ENCODE assay signal across 19 cellular contexts in the genomic region with DNA sequence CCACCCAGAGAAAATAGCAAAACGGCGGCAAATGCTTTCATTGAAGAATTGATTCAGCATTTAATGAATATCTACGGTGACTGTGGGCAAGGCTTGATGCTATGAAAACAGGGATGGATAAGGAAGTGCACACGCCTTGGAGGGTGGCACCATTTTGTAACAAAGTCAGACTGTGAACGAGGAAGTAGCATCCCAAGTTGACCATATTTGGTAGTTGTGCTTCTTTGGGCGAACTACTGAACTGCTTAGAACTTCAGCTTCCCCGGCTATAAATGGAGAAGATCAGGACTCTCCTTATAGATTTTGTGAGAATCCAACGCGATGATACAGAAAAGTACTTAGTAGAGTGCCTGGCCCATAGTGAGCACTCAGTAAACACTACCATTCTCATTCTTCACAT.
DNase-seq lines count a peak whose midpoint lies in the region; ATAC-seq and TF ChIP-seq lines count a peak whose summit lies in the region.
"Had no signal": no experiment of that assay in that cellular context is flagged by ENCODE, and none has a peak within 500 bp of the region (broad histone marks: within the 10 kb centered on the region; RNA-seq: fewer than 3 reads in every experiment).

No MANE protein-coding gene starts in this region.

- H3K36me3 Mint-ChIP-seq in GM23338 (ENCODE audit: low read depth): no peaks in the 10 kb centered on the region
- H3K36me3 Mint-ChIP-seq in T-helper 17 cell (ENCODE audit: low read depth): no peaks in the 10 kb centered on the region
- H3K36me3 Mint-ChIP-seq: CD4-positive, CD25-positive, alpha-beta regulatory T cell; CD8-positive, alpha-beta memory T cell had no signal

- H3K4me3 Mint-ChIP-seq in GM23338: no peak overlapping the region
- H3K4me3 Mint-ChIP-seq in T-helper 17 cell: no peak overlapping the region
- H3K4me3 Mint-ChIP-seq: B cell; CD4-positive, CD25-positive, alpha-beta regulatory T cell had no signal

- no peak for TF ChIP-seq CTCF in GM23338 (conservative IDR thresholded peaks at IDR 0.05; ENCODE audit: low read depth in 2 of 2)

- H3K4me3 ChIP-seq in GM23338: no peak overlapping the region
- H3K4me3 ChIP-seq: BLaER1 treated with 17β-estradiol and CSF1 and Interleukin-3, amounts not matched to agents 10 nM and 100 nM; GM12878; HAP-1; K562 had no signal

- H3K27ac Mint-ChIP-seq in GM23338: no peak overlapping the region
- peak overlapping the region; percentile 86 for H3K27ac Mint-ChIP-seq in T-helper 17 cell
- H3K27ac Mint-ChIP-seq: B cell had no signal

- H3K4me1 ChIP-seq in GM23338 (ENCODE audit: insufficient read depth): peaks cover 38% of the 10 kb centered on the region
- H3K4me1 ChIP-seq: HAP-1 had no signal

- H3K9me3 Mint-ChIP-seq in GM23338: no peaks in the 10 kb centered on the region
- H3K9me3 Mint-ChIP-seq: CD8-positive, alpha-beta memory T cell had no signal

- DNase-seq in GM23338 (ENCODE audit: low spot score) (no peak), T-helper 17 cell (no peak), inferior parietal cortex (ENCODE audit: extremely low spot score) (no peak)
- DNase-seq: CD4-positive, CD25-positive, alpha-beta regulatory T cell; CD8-positive, alpha-beta memory T cell; COR-L47; DMS 273 treated with DMSO at 0.1 percent for 48 hours; EL; GOT3; IMR-90 had no signal

- ATAC-seq in GM23338: no peak
- no peak for ATAC-seq in T-helper 17 cell
- peak; percentile 48 for ATAC-seq in esophagus mucosa
- ATAC-seq in GM18858 (IDR thresholded peaks at IDR 0.05; ENCODE audit: unreplicated experiment): no peak
- ATAC-seq in HG03439 (IDR thresholded peaks at IDR 0.05; ENCODE audit: unreplicated experiment): no peak
- ATAC-seq: GM12878, K562 had no signal

- H2AFZ ChIP-seq in GM23338: peak overlapping the region; percentile 47

- H3K36me3 ChIP-seq in GM23338 (ENCODE audit: insufficient read depth): no peaks in the 10 kb centered on the region
- H3K36me3 ChIP-seq: BLaER1 treated with 17β-estradiol and CSF1 and Interleukin-3, amounts not matched to agents 10 nM and 100 nM; HAP-1 had no signal

- peaks cover 10% of the 10 kb centered on the region; the same call in 1 of the 2 replicates for H3K9me2 ChIP-seq in GM23338 (ENCODE audit: insufficient read depth)

- peaks cover 12% of the 10 kb centered on the region; the same call in 1 of the 2 replicates for H3F3A ChIP-seq in GM23338 (replicated peaks; ENCODE audit: low read depth)

- H3K4me1 Mint-ChIP-seq in GM23338 (peaks cover 47% of the 10 kb centered on the region), T-helper 17 cell (peaks cover 16% of the 10 kb centered on the region)
- H3K4me1 Mint-ChIP-seq: B cell had no signal

- H3K4me2 ChIP-seq in GM23338: no peak overlapping the region

- no peaks in the 10 kb centered on the region for H4K20me1 ChIP-seq in GM23338 (replicated peaks; ENCODE audit: insufficient read depth)
- H4K20me1 ChIP-seq: BLaER1 treated with 17β-estradiol and CSF1 and Interleukin-3, amounts not matched to agents 10 nM and 100 nM had no signal

- peaks cover 22% of the 10 kb centered on the region for H3K27me3 Mint-ChIP-seq in GM23338 (ENCODE audit: insufficient read depth, low read depth, poor library complexity)
- no peaks in the 10 kb centered on the region for H3K27me3 Mint-ChIP-seq in T-helper 17 cell

- H3K79me2 ChIP-seq in GM23338 (replicated peaks; ENCODE audit: insufficient read depth): no peaks in the 10 kb centered on the region

- H3K9me3 ChIP-seq in T-helper 17 cell (ENCODE audit: control insufficient read depth, low read length, poor library complexity, severe bottlenecking): no peaks in the 10 kb centered on the region
- H3K9me3 ChIP-seq: BLaER1 treated with 17β-estradiol and CSF1 and Interleukin-3, amounts not matched to agents 10 nM and 100 nM; HAP-1 had no signal

- H3K27ac ChIP-seq in GM23338 (ENCODE audit: low read depth): no peak overlapping the region
- H3K27ac ChIP-seq: BLaER1 treated with 17β-estradiol and CSF1 and Interleukin-3, amounts not matched to agents 10 nM and 100 nM; HL-60 had no signal

- no peaks in the 10 kb centered on the region for H3K27me3 ChIP-seq in GM23338 (ENCODE audit: insufficient read depth)
- H3K27me3 ChIP-seq: BLaER1 treated with 17β-estradiol and CSF1 and Interleukin-3, amounts not matched to agents 10 nM and 100 nM had no signal

TF ChIP-seq in GM23338, 12 proteins besides CTCF, POLR2A, EP300 and RAD21 (continues in another document):
- TF ChIP-seq, protein P1, sequence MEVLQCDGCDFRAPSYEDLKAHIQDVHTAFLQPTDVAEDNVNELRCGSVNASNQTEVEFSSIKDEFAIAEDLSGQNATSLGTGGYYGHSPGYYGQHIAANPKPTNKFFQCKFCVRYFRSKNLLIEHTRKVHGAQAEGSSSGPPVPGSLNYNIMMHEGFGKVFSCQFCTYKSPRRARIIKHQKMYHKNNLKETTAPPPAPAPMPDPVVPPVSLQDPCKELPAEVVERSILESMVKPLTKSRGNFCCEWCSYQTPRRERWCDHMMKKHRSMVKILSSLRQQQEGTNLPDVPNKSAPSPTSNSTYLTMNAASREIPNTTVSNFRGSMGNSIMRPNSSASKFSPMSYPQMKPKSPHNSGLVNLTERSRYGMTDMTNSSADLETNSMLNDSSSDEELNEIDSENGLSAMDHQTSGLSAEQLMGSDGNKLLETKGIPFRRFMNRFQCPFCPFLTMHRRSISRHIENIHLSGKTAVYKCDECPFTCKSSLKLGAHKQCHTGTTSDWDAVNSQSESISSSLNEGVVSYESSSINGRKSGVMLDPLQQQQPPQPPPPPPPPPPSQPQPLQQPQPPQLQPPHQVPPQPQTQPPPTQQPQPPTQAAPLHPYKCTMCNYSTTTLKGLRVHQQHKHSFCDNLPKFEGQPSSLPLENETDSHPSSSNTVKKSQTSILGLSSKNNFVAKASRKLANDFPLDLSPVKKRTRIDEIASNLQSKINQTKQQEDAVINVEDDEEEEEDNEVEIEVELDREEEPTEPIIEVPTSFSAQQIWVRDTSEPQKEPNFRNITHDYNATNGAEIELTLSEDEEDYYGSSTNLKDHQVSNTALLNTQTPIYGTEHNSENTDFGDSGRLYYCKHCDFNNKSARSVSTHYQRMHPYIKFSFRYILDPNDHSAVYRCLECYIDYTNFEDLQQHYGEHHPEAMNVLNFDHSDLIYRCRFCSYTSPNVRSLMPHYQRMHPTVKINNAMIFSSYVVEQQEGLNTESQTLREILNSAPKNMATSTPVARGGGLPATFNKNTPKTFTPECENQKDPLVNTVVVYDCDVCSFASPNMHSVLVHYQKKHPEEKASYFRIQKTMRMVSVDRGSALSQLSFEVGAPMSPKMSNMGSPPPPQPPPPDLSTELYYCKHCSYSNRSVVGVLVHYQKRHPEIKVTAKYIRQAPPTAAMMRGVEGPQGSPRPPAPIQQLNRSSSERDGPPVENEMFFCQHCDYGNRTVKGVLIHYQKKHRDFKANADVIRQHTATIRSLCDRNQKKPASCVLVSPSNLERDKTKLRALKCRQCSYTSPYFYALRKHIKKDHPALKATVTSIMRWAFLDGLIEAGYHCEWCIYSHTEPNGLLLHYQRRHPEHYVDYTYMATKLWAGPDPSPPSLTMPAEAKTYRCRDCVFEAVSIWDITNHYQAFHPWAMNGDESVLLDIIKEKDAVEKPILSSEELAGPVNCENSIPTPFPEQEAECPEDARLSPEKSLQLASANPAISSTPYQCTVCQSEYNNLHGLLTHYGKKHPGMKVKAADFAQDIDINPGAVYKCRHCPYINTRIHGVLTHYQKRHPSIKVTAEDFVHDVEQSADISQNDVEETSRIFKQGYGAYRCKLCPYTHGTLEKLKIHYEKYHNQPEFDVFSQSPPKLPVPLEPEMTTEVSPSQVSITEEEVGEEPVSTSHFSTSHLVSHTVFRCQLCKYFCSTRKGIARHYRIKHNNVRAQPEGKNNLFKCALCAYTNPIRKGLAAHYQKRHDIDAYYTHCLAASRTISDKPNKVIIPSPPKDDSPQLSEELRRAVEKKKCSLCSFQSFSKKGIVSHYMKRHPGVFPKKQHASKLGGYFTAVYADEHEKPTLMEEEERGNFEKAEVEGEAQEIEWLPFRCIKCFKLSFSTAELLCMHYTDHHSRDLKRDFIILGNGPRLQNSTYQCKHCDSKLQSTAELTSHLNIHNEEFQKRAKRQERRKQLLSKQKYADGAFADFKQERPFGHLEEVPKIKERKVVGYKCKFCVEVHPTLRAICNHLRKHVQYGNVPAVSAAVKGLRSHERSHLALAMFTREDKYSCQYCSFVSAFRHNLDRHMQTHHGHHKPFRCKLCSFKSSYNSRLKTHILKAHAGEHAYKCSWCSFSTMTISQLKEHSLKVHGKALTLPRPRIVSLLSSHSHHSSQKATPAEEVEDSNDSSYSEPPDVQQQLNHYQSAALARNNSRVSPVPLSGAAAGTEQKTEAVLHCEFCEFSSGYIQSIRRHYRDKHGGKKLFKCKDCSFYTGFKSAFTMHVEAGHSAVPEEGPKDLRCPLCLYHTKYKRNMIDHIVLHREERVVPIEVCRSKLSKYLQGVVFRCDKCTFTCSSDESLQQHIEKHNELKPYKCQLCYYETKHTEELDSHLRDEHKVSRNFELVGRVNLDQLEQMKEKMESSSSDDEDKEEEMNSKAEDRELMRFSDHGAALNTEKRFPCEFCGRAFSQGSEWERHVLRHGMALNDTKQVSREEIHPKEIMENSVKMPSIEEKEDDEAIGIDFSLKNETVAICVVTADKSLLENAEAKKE (CRISPR knock-in tag; IDR thresholded peaks at IDR 0.05): no peak
- TF ChIP-seq EZH2phosphoT487 (IDR thresholded peaks at IDR 0.05; ENCODE audit: unreplicated experiment) (no peak), EZH2 (IDR thresholded peaks at IDR 0.05; ENCODE audit: low read depth, unreplicated experiment) (no peak), ZNF114 (CRISPR knock-in tag; IDR thresholded peaks at IDR 0.05) (no peak), CREB1 (CRISPR knock-in tag; IDR thresholded peaks at IDR 0.05; ENCODE audit: low read depth) (no peak), NANOG (IDR thresholded peaks at IDR 0.05; ENCODE audit: borderline replicate concordance) (no peak)
